8 cellular contexts compared by ENCODE assay signal in the genomic region with DNA sequence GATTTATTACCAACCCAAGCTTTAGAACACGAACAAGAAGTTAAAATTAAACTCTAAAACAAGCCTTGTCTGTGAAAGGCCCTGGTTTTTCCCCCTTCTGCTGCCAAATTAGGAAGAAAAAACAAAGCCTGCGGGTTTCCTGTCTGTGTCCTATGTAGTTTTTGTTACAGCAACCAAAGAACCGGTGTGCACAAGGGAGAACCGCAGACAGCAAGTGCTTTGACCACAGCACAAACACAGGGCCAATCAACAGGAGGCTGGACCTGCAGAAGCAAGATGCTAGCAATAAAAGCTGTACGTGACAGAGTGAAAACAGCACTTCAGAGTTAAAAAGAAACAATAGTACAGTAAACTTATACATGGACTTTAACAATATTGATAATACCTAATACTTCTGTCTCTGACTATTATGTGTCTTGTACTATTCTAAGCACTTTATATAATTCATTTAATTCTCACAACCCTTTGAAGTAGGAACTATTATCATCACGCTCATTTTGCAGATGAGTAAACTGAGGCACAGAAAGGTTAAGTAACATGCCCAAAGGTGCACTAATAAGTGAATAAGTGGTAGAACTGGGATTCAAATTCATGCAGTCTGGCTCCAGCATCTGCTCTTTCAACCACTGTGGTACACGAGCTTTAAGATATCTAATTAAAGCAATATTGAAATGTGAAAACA.
DNase-seq lines count a peak whose midpoint lies in the region; ATAC-seq, FAIRE-seq and TF ChIP-seq lines count a peak whose summit lies in the region.

No MANE protein-coding gene starts in this region.

- SMC1A ChIA-PET in GM12878 (lab: Charles Lee; ENCODE audit: uncharacterized antibody, unreplicated experiment) = interaction anchor here (0.6 to 13.8 kb wide), 25 partner anchors 10 to 189 kb away, joined by 3 to 177 read pairs (median 4); a partner anchor contains a TSS

- H2AFZ ChIP-seq in SK-N-SH (ENCODE audit: low read depth) (no peak overlapping the region), GM12878 (ENCODE audit: control insufficient read depth, low read depth, low read length) (no peak overlapping the region)

- no TSS peak for BruUV-seq in GM12878 (replicated peaks; lab: Mats Ljungman, UMichigan)

- 37% methylated on average over 7 of the region's 7 CpGs for WGBS in A549 (ENCODE audit: missing lambda C conversion rate)
- WGBS in SK-N-SH (ENCODE audit: low lambda C conversion rate) = 28% methylated on average over 7 of the region's 7 CpGs
- WGBS in GM12878 (ENCODE audit: insufficient coverage, insufficient replicate concordance, low lambda C conversion rate, missing lambda C conversion rate) = under 1% methylated on average over 7 of the region's 7 CpGs
- 24% methylated on average over 7 of the region's 7 CpGs for WGBS in right lobe of liver (ENCODE audit: insufficient coverage, low coverage, low lambda C conversion rate, missing lambda C conversion rate)
- 47 to 48% methylated on average over 7 of the region's 7 CpGs for whole genome bisulfite sequencing in testis, 2 donors

- FAIRE-seq in A549 (lab: Jason Lieb, UNC) (no peak), GM12878 (lab: Jason Lieb, UNC) (peak; percentile 90)

- RAD21 ChIA-PET in GM12878 (lab: Charles Lee; ENCODE audit: unreplicated experiment) = interaction anchor here (0.5 to 10.8 kb wide), 25 partner anchors 10 to 713 kb away, joined by 3 to 280 read pairs (median 4); a partner anchor contains a TSS

- peaks cover 9 to 23% of the 10 kb centered on the region in 2 experiments for H3K36me3 ChIP-seq in SK-N-SH (replicated peaks in 1 of 2; ENCODE audit: control insufficient read depth in 1 of 2, insufficient read depth in 2 of 2, low read length in 1 of 2)
- H3K36me3 ChIP-seq in GM12878 (ENCODE audit: control insufficient read depth in 2 of 2, insufficient read depth in 2 of 2, low read length in 1 of 2) = peaks cover 12 to 17% of the 10 kb centered on the region in 2 experiments; a peak in 3 of 4 replicates
- H3K36me3 ChIP-seq in right lobe of liver = peaks cover 0 to 4% (median 0%) of the 10 kb centered on the region in 4 donors
- H3K36me3 ChIP-seq in testis (ENCODE audit: low read depth, missing control alignments) = no peaks in the 10 kb centered on the region

- H3K79me2 ChIP-seq in SK-N-SH (ENCODE audit: insufficient read depth) = peaks cover 63% of the 10 kb centered on the region
- H3K79me2 ChIP-seq in GM12878 (ENCODE audit: control insufficient read depth, insufficient read depth, low read length) = peaks cover 58% of the 10 kb centered on the region

- TF ChIP-seq RAD21 in A549 (conservative IDR thresholded peaks at IDR 0.05 in 1 of 2, IDR thresholded peaks at IDR 0.05 in 1 of 2) (no peak), SK-N-SH (IDR thresholded peaks at IDR 0.05; ENCODE audit: low read length) (no peak), GM12878 (IDR thresholded peaks at IDR 0.05; ENCODE audit: insufficient read depth, low read depth, low read length) (no peak)

- peaks cover 66% of the 10 kb centered on the region for H3K4me1 ChIP-seq in A549
- H3K4me1 ChIP-seq in SK-N-SH (ENCODE audit: control insufficient read depth in 1 of 2, insufficient read depth in 2 of 2, low read depth in 1 of 2, low read length in 1 of 2) = peaks cover 68 to 69% of the 10 kb centered on the region in 2 experiments
- peaks cover 74% of the 10 kb centered on the region for H3K4me1 ChIP-seq in GM12878 (ENCODE audit: control insufficient read depth, insufficient read depth, low read length)
- peaks cover 0 to 19% (median 7%) of the 10 kb centered on the region in 4 donors for H3K4me1 ChIP-seq in right lobe of liver
- H3K4me1 ChIP-seq in testis = peaks cover 13% of the 10 kb centered on the region

- intact Hi-C loops in GM12878 (cut with micrococcal nuclease; ENCODE audit: unreplicated experiment) (loop anchor here (1.0 to 2.0 kb wide), 5 partner anchors 30 to 186 kb away; no protein-coding TSS in a partner anchor), right lobe of liver (cut with DNase I) (no loop called here), testis (cut with DNase I; ENCODE audit: low total_unique reads) (no loop called here)

- TF ChIP-seq CTCF in A549 (IDR thresholded peaks at IDR 0.05) (no peak), SK-N-SH (IDR thresholded peaks at IDR 0.05) (no peak), GM12878 (IDR thresholded peaks at IDR 0.05 in 2 of 3, conservative IDR thresholded peaks at IDR 0.05 in 1 of 3; ENCODE audit: control insufficient read depth in 2 of 3, extremely low read depth in 1 of 3, insufficient read depth in 1 of 3, low read depth in 3 of 3, low read length in 3 of 3) (no peak), right lobe of liver (IDR thresholded peaks at IDR 0.05) (no peak), testis (IDR thresholded peaks at IDR 0.05) (no peak)

- CTCF ChIA-PET in A549 (lab: Yijun Ruan, JAX) (interaction anchor here (0.9 to 4.5 kb wide), 9 partner anchors 12 to 190 kb away, joined by 3 to 25 read pairs (median 3); a partner anchor contains a TSS), SK-N-SH (lab: Yijun Ruan, JAX) (interaction anchor here (1.0 to 6.7 kb wide), 5 partner anchors 10 to 388 kb away, joined by 3 to 45 read pairs (median 6); a partner anchor contains a TSS), GM12878 (lab: Yijun Ruan, JAX) (interaction anchor here (1.0 to 10.7 kb wide), 8 partner anchors 23 to 707 kb away, joined by 3 to 183 read pairs (median 4); a partner anchor contains a TSS)

- H3K27ac ChIP-seq in A549 (peak overlapping the region; percentile 69 to 92), SK-N-SH (ENCODE audit: low read depth in 2 of 2, low read length in 1 of 2) (peak overlapping the region; percentile 98 to 100), GM12878 (ENCODE audit: control insufficient read depth, insufficient read depth) (peak overlapping the region; percentile 99), right lobe of liver (peak overlapping the region; percentile 47 to 76 (median 67)), testis (peak overlapping the region in 1 of 2 donors; percentile 69)

- in situ Hi-C loops in GM12878 (cut with MboI) = no loop called here

- H3K9me3 ChIP-seq in A549 (no peaks in the 10 kb centered on the region), SK-N-SH (no peaks in the 10 kb centered on the region), GM12878 (replicated peaks; ENCODE audit: control insufficient read depth, insufficient read depth, low read length) (peaks cover 3% of the 10 kb centered on the region; the same call in 2 of the 3 replicates), right lobe of liver (no peaks in the 10 kb centered on the region), testis (no peaks in the 10 kb centered on the region)

- DNase-seq in A549 (ENCODE audit: low read depth in 1 of 2, low spot score in 1 of 2) (no peak), SK-N-SH (no peak), GM12878 (ENCODE audit: low read depth, low spot score) (peak; percentile 97), right lobe of liver (no peak), superior temporal gyrus (ENCODE audit: extremely low spot score) (peak; percentile 58), testis (no peak)

- POLR2A ChIA-PET in A549 (lab: Yijun Ruan, JAX) = interaction anchor here (0.9 to 2.0 kb wide), 4 partner anchors 45 to 81 kb away, joined by 3 to 27 read pairs (median 4); a partner anchor contains a TSS
- POLR2A ChIA-PET in SK-N-SH (lab: Yijun Ruan, JAX) = interaction anchor here (0.7 to 1.3 kb wide), 3 partner anchors 11 to 117 kb away, joined by 3 to 5 read pairs (median 3); a partner anchor contains a TSS
- POLR2A ChIA-PET in GM12878 (lab: Charles Lee) = interaction anchor here (0.6 to 10.0 kb wide), 12 partner anchors 9 to 715 kb away, joined by 3 to 138 read pairs (median 6); a partner anchor contains a TSS

- ATAC-seq in A549 = peak in 1 of 2 experiments; percentile 11; a peak in 1 of 6 replicates
- peak; percentile 47 for ATAC-seq in GM18861 (IDR thresholded peaks at IDR 0.05; ENCODE audit: unreplicated experiment)
- peak; percentile 33 for ATAC-seq in HG03060 (IDR thresholded peaks at IDR 0.05; ENCODE audit: low read depth, unreplicated experiment)
- peak; percentile 77 for ATAC-seq in GM12878
- ATAC-seq in right lobe of liver = peak in 3 of 4 donors; percentile 24 to 46 (median 45)

- H3K4me3 ChIP-seq in A549 = no peak overlapping the region
- H3K4me3 ChIP-seq in SK-N-SH (ENCODE audit: low read depth in 2 of 2, low read length in 1 of 2) = no peak overlapping the region; a peak in 1 of 4 replicates
- H3K4me3 ChIP-seq in GM12878 = peak overlapping the region; percentile 37
- H3K4me3 ChIP-seq in right lobe of liver = no peak overlapping the region
- H3K4me3 ChIP-seq in testis = no peak overlapping the region

- TF ChIP-seq POLR2A in A549 (IDR thresholded peaks at IDR 0.05; ENCODE audit: low read length) = no peak
- TF ChIP-seq POLR2A in GM12878 (IDR thresholded peaks at IDR 0.05; ENCODE audit: low read depth, low read length) = no peak; the same call in 1 of the 2 replicates
- no peak for TF ChIP-seq POLR2A in right lobe of liver (IDR thresholded peaks at IDR 0.05)
- TF ChIP-seq POLR2A in testis (IDR thresholded peaks at IDR 0.05) = no peak

- H4K20me1 ChIP-seq in SK-N-SH (ENCODE audit: insufficient read depth) (no peaks in the 10 kb centered on the region), GM12878 (ENCODE audit: control insufficient read depth, insufficient read depth) (no peaks in the 10 kb centered on the region)

- H3F3A ChIP-seq in SK-N-SH (replicated peaks; ENCODE audit: insufficient read depth) = peaks cover 62% of the 10 kb centered on the region

- no peaks in the 10 kb centered on the region for H3K9me2 ChIP-seq in SK-N-SH

- H3K4me2 ChIP-seq in A549 = peak overlapping the region; percentile 75
- peak overlapping the region; percentile 63 for H3K4me2 ChIP-seq in SK-N-SH
- H3K4me2 ChIP-seq in GM12878 (ENCODE audit: control insufficient read depth, insufficient read depth) = peak overlapping the region; percentile 98

- H3K27me3 ChIP-seq in SK-N-SH (ENCODE audit: insufficient read depth) (no peaks in the 10 kb centered on the region), GM12878 (replicated peaks in 1 of 2; ENCODE audit: control insufficient read depth in 2 of 2, insufficient read depth in 2 of 2, low read length in 1 of 2) (no peaks in the 10 kb centered on the region), right lobe of liver (no peaks in the 10 kb centered on the region), testis (no peaks in the 10 kb centered on the region)

- TF ChIP-seq EP300 in A549 (IDR thresholded peaks at IDR 0.05) = no peak
- peak in 1 of 2 experiments; percentile 29; a peak in 1 of 4 replicates for TF ChIP-seq EP300 in SK-N-SH (IDR thresholded peaks at IDR 0.05; ENCODE audit: borderline replicate concordance in 1 of 2, low read depth in 1 of 2, low read length in 1 of 2)
- peak; percentile 91 to 95 for TF ChIP-seq EP300 in GM12878 (IDR thresholded peaks at IDR 0.05; ENCODE audit: borderline replicate concordance in 1 of 2, control insufficient read depth in 1 of 2, low read depth in 2 of 2, low read length in 2 of 2)

- H3K9ac ChIP-seq in SK-N-SH (peak overlapping the region; percentile 80), GM12878 (ENCODE audit: control insufficient read depth, insufficient read depth, low read length) (peak overlapping the region; percentile 77)

TF ChIP-seq in A549, 52 proteins besides CTCF, POLR2A, EP300 and RAD21 (continues in another document):
- TF ChIP-seq FOSL2 (IDR thresholded peaks at IDR 0.05) (no peak), FOSL2 (CRISPR knock-in tag; IDR thresholded peaks at IDR 0.05) (no peak)

TF ChIP-seq in GM12878, 131 proteins besides CTCF, POLR2A, EP300 and RAD21 (continues in another document):
- TF ChIP-seq MYC (IDR thresholded peaks at IDR 0.05; ENCODE audit: insufficient read depth, insufficient read length, insufficient replicate concordance, low read length, severe bottlenecking) = no peak

Comparison
In these comparisons a context has a peak if more than half of its experiments do, and no peak if none do; other contexts are left out.
1. DNase-seq: peak in GM12878 (single experiment) and superior temporal gyrus (single experiment); none in A549 (0 of 2), SK-N-SH (single experiment), right lobe of liver (0 of 3) and testis (single experiment).
2. Peak in every context shown above with its lines, with median percentiles within 50 percentile points of each other: H3K4me2 ChIP-seq.